8 cellular contexts compared by ENCODE assay signal in the genomic region with DNA sequence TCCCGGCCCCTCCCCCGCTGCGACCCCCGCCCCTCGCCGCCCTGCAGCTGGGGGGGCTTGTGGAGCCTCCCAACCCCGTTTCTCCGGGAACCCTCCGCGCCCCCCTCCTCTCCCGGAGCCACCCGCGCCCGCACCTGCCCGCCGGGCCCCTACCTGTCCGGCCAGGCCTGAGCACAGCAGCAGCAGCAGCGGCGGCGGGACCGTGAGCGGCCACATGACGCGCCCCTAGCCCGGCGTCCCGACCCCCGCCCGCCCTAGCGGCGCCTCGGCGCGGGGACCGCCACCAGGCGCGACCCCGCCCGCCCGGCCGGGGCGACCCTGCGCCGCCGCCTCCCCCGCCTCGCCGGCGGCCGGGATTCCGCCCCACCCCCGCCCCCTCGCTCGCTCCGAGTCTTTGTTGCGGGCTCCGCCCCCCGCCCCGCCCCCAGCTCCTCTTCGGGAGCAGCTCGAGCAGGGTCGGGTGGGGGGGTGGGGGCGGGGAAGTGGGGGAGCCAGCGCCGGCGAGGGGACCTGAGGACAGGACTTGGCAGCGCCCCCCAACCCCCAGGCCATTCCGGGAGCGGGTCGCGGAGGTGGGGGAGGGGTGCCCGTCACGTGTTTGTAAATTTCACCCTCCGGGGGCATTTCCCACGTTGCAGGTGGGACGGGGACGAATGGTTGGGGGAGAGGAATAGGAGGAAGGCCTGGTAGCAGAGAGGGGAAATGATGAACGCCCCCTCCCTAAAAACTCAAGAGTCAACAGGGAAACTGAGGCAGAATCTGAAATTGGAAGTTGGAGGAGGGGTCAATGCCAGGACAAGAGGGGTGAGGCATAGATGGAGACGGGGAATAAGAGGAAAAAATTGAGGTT. TPM values are rescaled to one million over a fixed set of nuclear protein-coding genes. Genes with fewer than 3 reads are reported as not detected.
DNase-seq lines count a peak whose midpoint lies in the region; ATAC-seq and TF ChIP-seq lines count a peak whose summit lies in the region.

A gene (minus strand): TSS at position 365 of the 850 bp plus-strand sequence. CDS start 149 bp downstream, at position 216.

- no peaks in the 10 kb centered on the region for H3K9me2 ChIP-seq in MM.1S (replicated peaks; ENCODE audit: insufficient read depth, low read length)

- H3K27me3 ChIP-seq in MM.1S (replicated peaks; ENCODE audit: insufficient read depth, low read length) (peaks cover 73% of the 10 kb centered on the region), ectodermal cell (ENCODE audit: control insufficient read depth, insufficient read depth, low read length, poor library complexity, severe bottlenecking) (peaks cover 22% of the 10 kb centered on the region)

- no peak for TF ChIP-seq CTCF in Calu3 (IDR thresholded peaks at IDR 0.05; ENCODE audit: unreplicated experiment)
- no peak for TF ChIP-seq CTCF in MM.1S (IDR thresholded peaks at IDR 0.05; ENCODE audit: low read length)
- TF ChIP-seq CTCF in nephron progenitor cell (IDR thresholded peaks at IDR 0.05) = no peak

- H3K9me3 ChIP-seq in MM.1S (replicated peaks; ENCODE audit: insufficient read depth, low read length) = no peaks in the 10 kb centered on the region
- no peaks in the 10 kb centered on the region for H3K9me3 ChIP-seq in ectodermal cell (ENCODE audit: control insufficient read depth, low read length)

- H3K36me3 ChIP-seq in MM.1S (replicated peaks; ENCODE audit: insufficient read depth, low read length) = no peaks in the 10 kb centered on the region
- no peaks in the 10 kb centered on the region for H3K36me3 ChIP-seq in ectodermal cell (ENCODE audit: control insufficient read depth, insufficient read depth, low read length)

- peak within 1 kb of the TSS; percentile 18; the same call in 1 of the 2 replicates for H3K4me2 ChIP-seq in MM.1S (ENCODE audit: low read depth, low read length)

- H3K27me3 Mint-ChIP-seq in Calu3 (ENCODE audit: unreplicated experiment) (peaks cover 41% of the 10 kb centered on the region), nephron progenitor cell (ENCODE audit: low read depth, poor library complexity) (peaks cover 51% of the 10 kb centered on the region)

- peaks cover 20% of the 10 kb centered on the region for H3K36me3 Mint-ChIP-seq in Calu3 (ENCODE audit: insufficient read depth, unreplicated experiment)
- H3K36me3 Mint-ChIP-seq in nephron progenitor cell (ENCODE audit: low read depth) = no peaks in the 10 kb centered on the region

- no peak within 1 kb of the TSS for H2AFZ ChIP-seq in MM.1S (ENCODE audit: low read length)

- CTCF ChIA-PET in Calu3 (lab: Charles Lee) = no interaction called here

- 0 to 1% methylated on average over 71 to 79 of the region's 79 CpGs for WGBS in ectodermal cell, 2 experiments

- H3K9ac ChIP-seq in MM.1S (ENCODE audit: low read length) = no peak within 1 kb of the TSS

- no peaks in the 10 kb centered on the region for H3K4me1 ChIP-seq in MM.1S (ENCODE audit: low read length)
- peaks cover 10% of the 10 kb centered on the region for H3K4me1 ChIP-seq in ectodermal cell (ENCODE audit: control insufficient read depth, insufficient read depth, low read length)

- H3K9me3 Mint-ChIP-seq in Calu3 (ENCODE audit: low read depth, unreplicated experiment) (no peaks in the 10 kb centered on the region), nephron progenitor cell (peaks cover 5% of the 10 kb centered on the region)

- intact Hi-C loops in Calu3 (cut with micrococcal nuclease; ENCODE audit: unreplicated experiment) = loop anchor here (10.0 kb wide), 1 partner anchor 448 kb away; a partner anchor contains a TSS

- H3K27ac Mint-ChIP-seq in Calu3 (ENCODE audit: unreplicated experiment) (no peak within 1 kb of the TSS), nephron progenitor cell (peak within 1 kb of the TSS; percentile 17)

- no peaks in the 10 kb centered on the region for H4K20me1 ChIP-seq in MM.1S (ENCODE audit: insufficient read depth, low read length)

- H3F3A ChIP-seq in MM.1S (ENCODE audit: insufficient read depth, low read length) = no peaks in the 10 kb centered on the region

- DNase-seq in Calu3 (no peak), MM.1S (no peak), nephron progenitor cell (peak; percentile 86), NK-92 (lab: John Stamatoyannopoulos, UW; ENCODE audit: unreplicated experiment) (no peak), CD1c-positive myeloid dendritic cell (ENCODE audit: extremely low spot score) (no peak)

- ATAC-seq in GM19395 (IDR thresholded peaks at IDR 0.05; ENCODE audit: unreplicated experiment) (no peak), HG02973 (IDR thresholded peaks at IDR 0.05; ENCODE audit: unreplicated experiment) (no peak)

- H3K27ac ChIP-seq in MM.1S (ENCODE audit: low read length) = no peak within 1 kb of the TSS
- no peak within 1 kb of the TSS for H3K27ac ChIP-seq in ectodermal cell (ENCODE audit: insufficient read depth, low read depth, low read length, poor library complexity, severe bottlenecking)

- H3K79me2 ChIP-seq in MM.1S (ENCODE audit: low read length) = no peaks in the 10 kb centered on the region

- no peaks in the 10 kb centered on the region for H3K4me1 Mint-ChIP-seq in Calu3 (ENCODE audit: low read depth, unreplicated experiment)
- H3K4me1 Mint-ChIP-seq in nephron progenitor cell = peaks cover 22% of the 10 kb centered on the region

- no TSS peak for BruUV-seq in Calu3 (replicated peaks; lab: Mats Ljungman, UMichigan)

- H3K4me3 ChIP-seq in MM.1S (ENCODE audit: low read length) = no peak within 1 kb of the TSS; the same call in 1 of the 2 replicates
- peak within 1 kb of the TSS; percentile 58 for H3K4me3 ChIP-seq in ectodermal cell (ENCODE audit: insufficient read depth, low read depth, low read length)

- H3K4me3 Mint-ChIP-seq in Calu3 (ENCODE audit: low read depth, unreplicated experiment) (peak within 1 kb of the TSS; percentile 72), nephron progenitor cell (peak within 1 kb of the TSS; percentile 96)

RNA-seq across cellular contexts. Expression of the gene that starts here (rescaled TPM):
- 11.2 and 14.9 TPM in 2 replicates for total RNA-seq in Calu3 (2022)
- polyA plus RNA-seq in ectodermal cell (2013, experiment 1 of 4) = 28.0 TPM
- 30.0 TPM for polyA plus RNA-seq in ectodermal cell (2013, experiment 2 of 4)
- polyA plus RNA-seq in ectodermal cell (2013, experiment 3 of 4) = 26.4 TPM
- polyA plus RNA-seq in ectodermal cell (2013, experiment 4 of 4) = 27.6 TPM
